ENCODE assay signal across 10 cellular contexts in genomic region chr5:142358121-142358520, GRCh38. TPM values are rescaled to one million over a fixed set of nuclear protein-coding genes. Genes with fewer than 3 reads are reported as not detected.
DNase-seq lines count a peak whose midpoint lies in the region; ATAC-seq, FAIRE-seq and TF ChIP-seq lines count a peak whose summit lies in the region.
"Had no signal": no experiment of that assay in that cellular context is flagged by ENCODE, and none has a peak within 500 bp of the region (broad histone marks: within the 10 kb centered on the region; RNA-seq: fewer than 3 reads in every experiment).

No MANE protein-coding gene starts in this region.

- H3K36me3 Mint-ChIP-seq in activated CD4-positive, alpha-beta memory T cell treated with anti-CD3 and anti-CD28 coated beads for 36 hours = no peaks in the 10 kb centered on the region

- H3K27me3 Mint-ChIP-seq in activated CD4-positive, alpha-beta memory T cell treated with anti-CD3 and anti-CD28 coated beads for 36 hours = no peaks in the 10 kb centered on the region

- no peaks in the 10 kb centered on the region for H3K9me1 ChIP-seq in keratinocyte (ENCODE audit: control insufficient read depth, extremely low read depth, insufficient read depth, low read length)

- no peaks in the 10 kb centered on the region for H4K20me1 ChIP-seq in keratinocyte (ENCODE audit: control insufficient read depth, extremely low read depth, insufficient read depth, low read length)

- 26 to 56% (median 33%) methylated on average over 5 of the region's 5 CpGs for WGBS in psoas muscle, 3 donors

- H3K4me3 Mint-ChIP-seq in activated CD4-positive, alpha-beta memory T cell treated with anti-CD3 and anti-CD28 coated beads for 36 hours = peak overlapping the region; percentile 70

- peak overlapping the region; percentile 90 for H3K4me2 ChIP-seq in keratinocyte (ENCODE audit: control insufficient read depth, extremely low read depth, insufficient read depth, low read depth, low read length)

- no peak overlapping the region for H3K9ac ChIP-seq in keratinocyte (ENCODE audit: control insufficient read depth, extremely low read depth, insufficient read depth, low read length)
- no peak overlapping the region for H3K9ac ChIP-seq in stomach smooth muscle (ENCODE audit: low read length in 2 of 2)

- H3K4me1 ChIP-seq in keratinocyte (ENCODE audit: control insufficient read depth, extremely low read depth, insufficient read depth, low read length) (peaks cover 21% of the 10 kb centered on the region), stomach smooth muscle (ENCODE audit: control insufficient read depth, insufficient read depth, low read length) (peaks cover 18% of the 10 kb centered on the region), psoas muscle (peaks cover 13% of the 10 kb centered on the region)

- intact Hi-C loops in activated CD4-positive, alpha-beta memory T cell treated with anti-CD3 and anti-CD28 coated beads for 36 hours (cut with micrococcal nuclease) = loop anchor here (5.0 to 10.0 kb wide), 2 partner anchors 341 to 1837 kb away; no protein-coding TSS in a partner anchor
- intact Hi-C loops in psoas muscle (cut with DNase I) = no loop called here

- no peak overlapping the region for H2AFZ ChIP-seq in keratinocyte (ENCODE audit: control insufficient read depth, low read length)

- H3K4me1 Mint-ChIP-seq in activated CD4-positive, alpha-beta memory T cell treated with anti-CD3 and anti-CD28 coated beads for 36 hours (ENCODE audit: low read depth) = peaks cover 41% of the 10 kb centered on the region

- FAIRE-seq in keratinocyte (lab: Jason Lieb, UNC) = no peak

- no peaks in the 10 kb centered on the region for H3K79me2 ChIP-seq in keratinocyte (ENCODE audit: control insufficient read depth, insufficient read depth, low read length)

- H3K9me3 ChIP-seq in keratinocyte (ENCODE audit: control insufficient read depth, low read depth, low read length) (no peaks in the 10 kb centered on the region), stomach smooth muscle (ENCODE audit: control insufficient read depth in 2 of 2, low read length in 2 of 2) (no peaks in the 10 kb centered on the region), psoas muscle (no peaks in the 10 kb centered on the region)

- dilution Hi-C loops in keratinocyte (cut with MboI; ENCODE audit: extremely low pct_ligation_motif_present, low sequenced_read_pairs) = no loop called here

- TF ChIP-seq CTCF in keratinocyte (optimal IDR thresholded peaks at IDR 0.05 in 1 of 3, IDR thresholded peaks at IDR 0.05 in 1 of 3, conservative IDR thresholded peaks at IDR 0.05 in 1 of 3; ENCODE audit: extremely low read depth in 1 of 3, insufficient read depth in 2 of 3, low read length in 3 of 3) (no peak), psoas muscle (IDR thresholded peaks at IDR 0.05) (no peak)

- H3K36me3 ChIP-seq in keratinocyte (ENCODE audit: control insufficient read depth in 2 of 2, extremely low read depth in 1 of 2, insufficient read depth in 2 of 2, low read length in 2 of 2) (no peaks in the 10 kb centered on the region), stomach smooth muscle (ENCODE audit: control insufficient read depth in 2 of 2, insufficient read depth in 2 of 2, low read length in 2 of 2) (no peaks in the 10 kb centered on the region), psoas muscle (ENCODE audit: insufficient read depth in 1 of 2, low read depth in 1 of 2) (no peaks in the 10 kb centered on the region)

- DNase-seq in activated effector memory CD4-positive, alpha-beta T cell treated with anti-CD3 and anti-CD28 coated beads, Interleukin-2, amount 50 U/mL, for 16 hours = peak; percentile 57
- no peak for DNase-seq in activated effector memory CD4-positive, alpha-beta T cell treated with Interleukin-2 at 50 U/mL for 16 hours
- DNase-seq in activated CD4-positive, alpha-beta memory T cell treated with anti-CD3 and anti-CD28 coated beads for 36 hours = no peak
- DNase-seq in keratinocyte (ENCODE audit: low read depth, low spot score) = no peak
- no peak for DNase-seq in psoas muscle
- no peak for DNase-seq in dedifferentiated amniotic fluid mesenchymal stem cell (ENCODE audit: extremely low spot score)
- DNase-seq: AML-193, cerebellar nuclear complex had no signal

- peak overlapping the region; percentile 89 for H3K27ac Mint-ChIP-seq in activated CD4-positive, alpha-beta memory T cell treated with anti-CD3 and anti-CD28 coated beads for 36 hours

- H3K27ac ChIP-seq in keratinocyte (ENCODE audit: control insufficient read depth, insufficient read depth, low read length) (no peak overlapping the region), stomach smooth muscle (ENCODE audit: low read length) (peak overlapping the region; percentile 81), psoas muscle (no peak overlapping the region)

- H3K9me3 Mint-ChIP-seq in activated CD4-positive, alpha-beta memory T cell treated with anti-CD3 and anti-CD28 coated beads for 36 hours = no peaks in the 10 kb centered on the region

- POLR2A ChIA-PET in activated CD4-positive, alpha-beta memory T cell treated with anti-CD3 and anti-CD28 coated beads for 36 hours (lab: Charles Lee) = interaction anchor here (0.9 to 1.7 kb wide), 3 partner anchors 69 to 150 kb away, joined by 4 to 5 read pairs (median 4); no protein-coding TSS in a partner anchor

- H3K4me3 ChIP-seq in keratinocyte (ENCODE audit: control insufficient read depth in 2 of 3, extremely low read depth in 1 of 3, insufficient read depth in 2 of 3, low read depth in 1 of 3, low read length in 3 of 3) (no peak overlapping the region), stomach smooth muscle (ENCODE audit: low read length in 2 of 2) (no peak overlapping the region), psoas muscle (no peak overlapping the region)

- CTCF ChIA-PET in activated CD4-positive, alpha-beta memory T cell treated with anti-CD3 and anti-CD28 coated beads for 36 hours (lab: Charles Lee) = interaction anchor here (0.6 to 2.1 kb wide), 4 partner anchors 34 to 149 kb away, joined by 3 to 11 read pairs (median 4); partner anchors contain the start of gene SPRY4

- H3K27me3 ChIP-seq in keratinocyte (ENCODE audit: control insufficient read depth, extremely low read depth, insufficient read depth, low read length) (no peaks in the 10 kb centered on the region), stomach smooth muscle (ENCODE audit: control insufficient read depth in 1 of 2, insufficient read depth in 2 of 2, low read length in 2 of 2) (no peaks in the 10 kb centered on the region), psoas muscle (ENCODE audit: insufficient read depth in 3 of 3, low read length in 2 of 3) (peaks cover 0 to 37% (median 8%) of the 10 kb centered on the region in 3 donors)

- ATAC-seq in GM21576 (IDR thresholded peaks at IDR 0.05; ENCODE audit: unreplicated experiment) (no peak), psoas muscle (no peak)

RNA-seq across cellular contexts. Expression of gene SPRY4, which starts 33.3 kb away (rescaled TPM):
- 1 to 10 TPM; 1.1 to 1.2 TPM for total RNA-seq in activated CD4-positive, alpha-beta memory T cell treated with anti-CD3 and anti-CD28 coated beads for 36 hours
- polyA plus RNA-seq in keratinocyte (8.4 to 12.3 TPM (median 10.2 TPM) in 3 replicates), psoas muscle (1 to 10 TPM; 1.0 to 8.0 (median 2.4) TPM)
- 2.0 TPM for polyA plus RNA-seq in keratinocyte (2011; ENCODE audit: low read depth)
- 7.5 and 8.4 TPM in 2 replicates for polyA plus RNA-seq in keratinocyte (2011; cell fraction: cytosol; rRNA removed)
- 37.1 and 45.6 TPM in 2 replicates for polyA plus RNA-seq in keratinocyte (2011; cell fraction: nucleus; rRNA removed)
- polyA plus RNA-seq in keratinocyte (2012; ENCODE audit: low replicate concordance) = 5.2 and 14.7 TPM in 2 replicates
- polyA minus RNA-seq in keratinocyte = 12.3 to 54.5 TPM (median 21.9 TPM) in 3 replicates
- 11.9 TPM for polyA minus RNA-seq in keratinocyte (2011; cell fraction: cytosol; rRNA and poly(A)+ RNA removed)
- polyA minus RNA-seq in keratinocyte (2011; cell fraction: nucleus; rRNA and poly(A)+ RNA removed) = 23.4 and 30.3 TPM in 2 replicates
- total RNA-seq in psoas muscle = 1 to 10 TPM; 5.3 to 6.3 (median 5.9) TPM
